In genomic region chr17:32486091-32486700, GRCh38 we compare ENCODE assay signal across 8 cellular contexts. TPM values are rescaled to one million over a fixed set of nuclear protein-coding genes. Genes with fewer than 3 reads are reported as not detected.
A peak's percentile ranks its signal among the peaks of the same experiment; 100 is the strongest.
DNase-seq lines count a peak whose midpoint lies in the region; ATAC-seq and TF ChIP-seq lines count a peak whose summit lies in the region.

No MANE protein-coding gene starts in this region.

- no peak overlapping the region for H3K9ac ChIP-seq in liver (ENCODE audit: low read depth in 1 of 2, low read length in 2 of 2)

- intact Hi-C loops in activated CD4-positive, alpha-beta T cell treated with anti-CD3 and anti-CD28 coated beads for 36 hours (cut with DNase I, micrococcal nuclease) = loop anchor here (1.0 to 2.0 kb wide), 6 partner anchors 42 to 391 kb away; partner anchors contain the start of genes MYO1D (in 1 of the 2) and PSMD11 (in 1 of the 2)

- H3K27ac ChIP-seq in liver (ENCODE audit: low read depth in 1 of 2, low read length in 2 of 2) = peak overlapping the region; percentile 52 to 63

- H3K36me3 ChIP-seq in liver (ENCODE audit: control insufficient read depth in 4 of 4, insufficient read depth in 3 of 4, low read depth in 1 of 4, low read length in 3 of 4) = peaks cover 0 to 12% (median 7%) of the 10 kb centered on the region in 4 donors

- CTCF ChIA-PET in activated CD4-positive, alpha-beta T cell treated with anti-CD3 and anti-CD28 coated beads for 36 hours (lab: Charles Lee) = interaction anchor here (0.7 to 6.6 kb wide), 6 partner anchors 10 to 42 kb away, joined by 4 to 67 read pairs (median 7); partner anchors contain the start of gene PSMD11

- H3K4me3 ChIP-seq in liver (ENCODE audit: low read depth in 1 of 3, low read length in 3 of 3) = peak overlapping the region; percentile 43 to 83 (median 61)

- H3K9me3 Mint-ChIP-seq in activated CD4-positive, alpha-beta T cell treated with anti-CD3 and anti-CD28 coated beads for 36 hours (ENCODE audit: low read depth) = no peaks in the 10 kb centered on the region

- WGBS in liver = 5% methylated on average over 73 of the region's 73 CpGs

- no peaks in the 10 kb centered on the region for H3K27me3 Mint-ChIP-seq in activated CD4-positive, alpha-beta T cell treated with anti-CD3 and anti-CD28 coated beads for 36 hours

- POLR2A ChIA-PET in activated CD4-positive, alpha-beta T cell treated with anti-CD3 and anti-CD28 coated beads for 36 hours (lab: Charles Lee) = interaction anchor here (0.6 to 1.8 kb wide), 5 partner anchors 38 to 204 kb away, joined by 4 to 19 read pairs (median 4); partner anchors contain the start of gene PSMD11

- no peak for TF ChIP-seq RAD21 in liver (IDR thresholded peaks at IDR 0.05)

- peaks cover 45% of the 10 kb centered on the region for H3K36me3 Mint-ChIP-seq in activated CD4-positive, alpha-beta T cell treated with anti-CD3 and anti-CD28 coated beads for 36 hours (ENCODE audit: low read depth)

- no peaks in the 10 kb centered on the region for H3K9me3 ChIP-seq in liver (ENCODE audit: control insufficient read depth in 4 of 4, low read length in 3 of 4)

- peak; percentile 72 for DNase-seq in SIG-M5 treated with dmso at 0.1 percent for 504 hours (lab: John Stamatoyannopoulos, UW; ENCODE audit: unreplicated experiment)
- DNase-seq in SIG-M5 (lab: John Stamatoyannopoulos, UW) = no peak
- peak; percentile 92 for DNase-seq in NCI-H345 (lab: John Stamatoyannopoulos, UW)
- peak; percentile 82 for DNase-seq in activated CD4-positive, alpha-beta T cell treated with anti-CD3 and anti-CD28 coated beads for 36 hours
- peak; percentile 86 for DNase-seq in dermis blood vessel endothelial cell
- DNase-seq in stimulated activated CD4-positive, alpha-beta T cell treated with anti-CD3 and anti-CD28 coated beads, Interleukin-4, amount 100 ng/mL, for 24 hours = peak; percentile 67

- peaks cover 8 to 12% (median 10%) of the 10 kb centered on the region in 4 donors for H3K4me1 ChIP-seq in liver (ENCODE audit: control insufficient read depth in 4 of 4, insufficient read depth in 4 of 4, low read length in 3 of 4)

- peak; percentile 55 for ATAC-seq in HG03064 (IDR thresholded peaks at IDR 0.05; ENCODE audit: low read depth, unreplicated experiment)
- ATAC-seq in activated CD4-positive, alpha-beta T cell treated with anti-CD3 and anti-CD28 coated beads for 36 hours = peak; percentile 71

- peaks cover 48% of the 10 kb centered on the region for H3K4me1 Mint-ChIP-seq in activated CD4-positive, alpha-beta T cell treated with anti-CD3 and anti-CD28 coated beads for 36 hours

- no peak overlapping the region for H3K27ac Mint-ChIP-seq in activated CD4-positive, alpha-beta T cell treated with anti-CD3 and anti-CD28 coated beads for 36 hours

- no peak for TF ChIP-seq CTCF in liver (IDR thresholded peaks at IDR 0.05; ENCODE audit: low read depth, low read length, missing input control)

- no peaks in the 10 kb centered on the region for H3K27me3 ChIP-seq in liver (ENCODE audit: control insufficient read depth in 4 of 4, insufficient read depth in 4 of 4, low read length in 3 of 4)

- peak overlapping the region; percentile 54 for H3K4me3 Mint-ChIP-seq in activated CD4-positive, alpha-beta T cell treated with anti-CD3 and anti-CD28 coated beads for 36 hours

TF ChIP-seq in liver, 16 proteins besides CTCF, POLR2A, EP300 and RAD21:
- TF ChIP-seq HNF4A (conservative IDR thresholded peaks at IDR 0.05) (peak in 1 of 2 donors; percentile 8), TAF1 (conservative IDR thresholded peaks at IDR 0.05) (no peak), HNF4G (IDR thresholded peaks at IDR 0.05) (no peak), MAX (IDR thresholded peaks at IDR 0.05) (no peak), ATF3 (IDR thresholded peaks at IDR 0.05) (no peak), GABPA (IDR thresholded peaks at IDR 0.05 in 1 of 2, conservative IDR thresholded peaks at IDR 0.05 in 1 of 2) (no peak), EGR1 (IDR thresholded peaks at IDR 0.05; ENCODE audit: low read depth in 2 of 2) (no peak)

RNA-seq across cellular contexts. Expression of gene CDK5R1, which starts 0.6 kb away (rescaled TPM):
- total RNA-seq in activated CD4-positive, alpha-beta T cell treated with anti-CD3 and anti-CD28 coated beads for 36 hours = 10 to 100 TPM; 15.3 to 15.4 TPM
- total RNA-seq in dermis blood vessel endothelial cell (1.4 and 1.9 TPM in 2 replicates), liver (under 1 TPM; 0.84 to 0.93 TPM)
- polyA plus RNA-seq in liver = under 1 TPM; 0.08 to 0.44 TPM

RNA-seq across cellular contexts. Expression of gene PSMD11, which starts 41.9 kb away (rescaled TPM):
- total RNA-seq in activated CD4-positive, alpha-beta T cell treated with anti-CD3 and anti-CD28 coated beads for 36 hours = 100 to 1,000 TPM; 109 to 135 TPM
- 130 and 152 TPM in 2 replicates for total RNA-seq in dermis blood vessel endothelial cell
- 10 to 100 TPM; 53.4 to 83.0 TPM for total RNA-seq in liver
- 10 to 100 TPM; 42.1 to 97.4 TPM for polyA plus RNA-seq in liver
